Comparison of ENCODE assay signal across 8 cellular contexts in genomic region chr10:137031-137430, GRCh38. TPM values are rescaled to one million over a fixed set of nuclear protein-coding genes. Genes with fewer than 3 reads are reported as not detected.
DNase-seq lines count a peak whose midpoint lies in the region; TF ChIP-seq lines count a peak whose summit lies in the region.

No MANE protein-coding gene starts in this region.

- H3K27me3 ChIP-seq in skeletal muscle tissue (ENCODE audit: control insufficient read depth in 3 of 3, insufficient read depth in 3 of 3, low read length in 3 of 3) = no peaks in the 10 kb centered on the region

- peak overlapping the region; percentile 9 for H3K4me3 ChIP-seq in epithelial cell of proximal tubule (ENCODE audit: low read depth, low read length)
- H3K4me3 ChIP-seq in skeletal muscle tissue (ENCODE audit: low read length in 3 of 3) = peak overlapping the region; percentile 92 to 96 (median 92)

- in situ Hi-C loops in GM13977 (cut with MboI; ENCODE audit: low pct_unique_long_range_greater_than_20kb, low sequenced_read_pairs, unreplicated experiment) = no loop called here

- DNase-seq in A172 (ENCODE audit: low spot score) (peak; percentile 10), GM13977 (ENCODE audit: low spot score) (peak; percentile 50), LHCN-M2 (ENCODE audit: low read depth) (peak; percentile 37), epithelial cell of proximal tubule (ENCODE audit: low read depth) (no peak), NCI-H524 treated with DMSO at 0.1 percent for 48 hours (lab: John Stamatoyannopoulos, UW) (no peak), mesenteric fat pad (ENCODE audit: low spot score) (no peak)
- DNase-seq in activated CD4-positive, alpha-beta T cell treated with anti-CD3 and anti-CD28 coated beads, Interleukin-2, amount 50 U/mL, for 48 hours = peak; percentile 47 to 51

- H3K36me3 ChIP-seq in skeletal muscle tissue (ENCODE audit: control insufficient read depth in 3 of 3, insufficient read depth in 3 of 3, low read length in 3 of 3) = no peaks in the 10 kb centered on the region

- peaks cover 16 to 26% (median 18%) of the 10 kb centered on the region in 3 donors for H3K4me1 ChIP-seq in skeletal muscle tissue (ENCODE audit: control insufficient read depth in 3 of 3, insufficient read depth in 3 of 3, low read length in 3 of 3)

- TF ChIP-seq CTCF in GM13977 (IDR thresholded peaks at IDR 0.05; ENCODE audit: extremely low read depth, insufficient read depth, missing control alignments) (peak; percentile 13), epithelial cell of proximal tubule (conservative IDR thresholded peaks at IDR 0.05; ENCODE audit: low read depth, low read length) (peak; percentile 60)

- H3K9me3 ChIP-seq in skeletal muscle tissue (ENCODE audit: control insufficient read depth in 3 of 3, low read length in 3 of 3) = no peaks in the 10 kb centered on the region

- peak overlapping the region in 1 of 3 donors; percentile 91 for H3K9ac ChIP-seq in skeletal muscle tissue (ENCODE audit: low read depth in 1 of 3, low read length in 3 of 3)

- no peak overlapping the region for H3K27ac ChIP-seq in skeletal muscle tissue (ENCODE audit: low read depth, low read length)

RNA-seq across cellular contexts. Expression of gene ZMYND11, which starts 1.8 kb away (rescaled TPM):
- 91.1 and 113 TPM in 2 replicates for total RNA-seq in A172 (2014; rRNA removed; shearing (Covaris generic))
- 59.8 and 64.1 TPM in 2 replicates for total RNA-seq in LHCN-M2 (2014; rRNA removed)
- 30.5 TPM for polyA plus RNA-seq in LHCN-M2 (2012)
- 25.5 and 33.8 TPM in 2 replicates for total RNA-seq in epithelial cell of proximal tubule
- 35.0 TPM for total RNA-seq in skeletal muscle tissue
- 68.0 TPM for total RNA-seq in mesenteric fat pad

Comparison
In these comparisons a context has a peak if more than half of its experiments do, and no peak if none do; other contexts are left out.
1. DNase-seq: peak in A172 (single experiment), GM13977 (single experiment), LHCN-M2 (single experiment) and activated CD4-positive, alpha-beta T cell treated with anti-CD3 and anti-CD28 coated beads, Interleukin-2, amount 50 U/mL, for 48 hours (2 of 2); none in epithelial cell of proximal tubule (single experiment), NCI-H524 treated with DMSO at 0.1 percent for 48 hours (single experiment) and mesenteric fat pad (single experiment).